22 cellular contexts compared by ENCODE assay signal in the genomic region with DNA sequence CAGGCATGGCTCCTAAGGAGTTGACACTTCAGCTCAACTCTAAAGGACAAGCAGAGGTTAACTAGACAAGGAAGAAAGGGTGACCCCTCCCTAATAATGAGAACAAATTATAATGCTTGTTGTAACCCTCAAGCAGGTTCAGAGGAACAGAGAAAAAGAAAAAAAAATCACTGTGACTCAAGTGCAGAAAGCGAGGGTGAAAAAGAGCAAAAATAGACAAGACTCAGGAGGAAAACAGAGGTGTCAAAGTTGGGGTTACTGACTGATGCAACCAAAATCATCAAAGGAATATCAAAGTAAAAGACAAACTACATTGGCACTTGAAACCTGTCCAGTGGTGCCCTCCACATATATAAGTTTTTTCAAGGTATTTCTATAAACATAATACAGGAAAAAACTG. TPM values are rescaled to one million over a fixed set of nuclear protein-coding genes. Genes with fewer than 3 reads are reported as not detected.
A peak's percentile ranks its signal among the peaks of the same experiment; 100 is the strongest.
DNase-seq lines count a peak whose midpoint lies in the region; ATAC-seq, FAIRE-seq and TF ChIP-seq lines count a peak whose summit lies in the region.
"Had no signal": no experiment of that assay in that cellular context is flagged by ENCODE, and none has a peak within 500 bp of the region (broad histone marks: within the 10 kb centered on the region; RNA-seq: fewer than 3 reads in every experiment).

No MANE protein-coding gene starts in this region.

- H3K27me3 Mint-ChIP-seq in activated T-cell treated with anti-CD3 and anti-CD28 coated beads, Interleukin-2, amount 50 U/mL, for 72 hours (ENCODE audit: low read depth): no peaks in the 10 kb centered on the region
- H3K27me3 Mint-ChIP-seq in stimulated activated naive CD8-positive, alpha-beta T cell treated with anti-CD3 and anti-CD28 coated beads, Interleukin-15, amount 100 ng/mL, for 72 hours: no peaks in the 10 kb centered on the region
- H3K27me3 Mint-ChIP-seq: activated naive CD4-positive, alpha-beta T cell treated with anti-CD3 and anti-CD28 coated beads, Interleukin-2, amount 10 ng/mL, durations not matched to agents 7 days and 5 days; CD4-positive, alpha-beta T cell; type B pancreatic cell had no signal

- peak overlapping the region; percentile 6 to 60 for H3K4me3 Mint-ChIP-seq in activated T-cell treated with anti-CD3 and anti-CD28 coated beads, Interleukin-2, amount 50 U/mL, for 72 hours
- H3K4me3 Mint-ChIP-seq in stimulated activated naive CD8-positive, alpha-beta T cell treated with anti-CD3 and anti-CD28 coated beads, Interleukin-15, amount 100 ng/mL, for 72 hours: peak overlapping the region in 1 of 2 donors; percentile 20
- H3K4me3 Mint-ChIP-seq: activated naive CD4-positive, alpha-beta T cell treated with anti-CD3 and anti-CD28 coated beads, Interleukin-2, amount 10 ng/mL, durations not matched to agents 7 days and 5 days; CD4-positive, alpha-beta T cell; endodermal cell; type B pancreatic cell had no signal

- 0% methylated on average over 1 of the region's 1 CpG for WGBS in GM12878 (ENCODE audit: insufficient coverage, insufficient replicate concordance, low lambda C conversion rate, missing lambda C conversion rate)

- H3K27me3 ChIP-seq in GM12878 (replicated peaks in 1 of 2; ENCODE audit: control insufficient read depth in 2 of 2, insufficient read depth in 2 of 2, low read length in 1 of 2): no peaks in the 10 kb centered on the region
- H3K27me3 ChIP-seq: cardiac muscle cell, sigmoid colon had no signal

- H3K4me1 ChIP-seq in GM12878 (ENCODE audit: control insufficient read depth, insufficient read depth, low read length): peaks cover 38% of the 10 kb centered on the region

- H3K4me3 ChIP-seq in GM12878: peak overlapping the region; percentile 59; the same call in 1 of the 2 replicates
- H3K4me3 ChIP-seq: cardiac muscle cell, sigmoid colon, SK-N-MC had no signal

- SMC1A ChIA-PET in GM12878 (lab: Charles Lee; ENCODE audit: uncharacterized antibody, unreplicated experiment): interaction anchor here (0.5 to 2.8 kb wide), 11 partner anchors 8 to 189 kb away, joined by 3 to 16 read pairs (median 5); a partner anchor contains a TSS

- TF ChIP-seq RAD21 in GM12878 (IDR thresholded peaks at IDR 0.05; ENCODE audit: insufficient read depth, low read depth, low read length): no peak

- TF ChIP-seq CTCF in GM12878 (IDR thresholded peaks at IDR 0.05 in 2 of 3, conservative IDR thresholded peaks at IDR 0.05 in 1 of 3; ENCODE audit: control insufficient read depth in 2 of 3, extremely low read depth in 1 of 3, insufficient read depth in 1 of 3, low read depth in 3 of 3, low read length in 3 of 3): no peak

- RAD21 ChIA-PET in GM12878 (lab: Charles Lee; ENCODE audit: unreplicated experiment): interaction anchor here (0.6 to 1.9 kb wide), 4 partner anchors 11 to 70 kb away, joined by 3 to 8 read pairs (median 5); a partner anchor contains a TSS

- no peak for TF ChIP-seq POLR2A in GM12878 (IDR thresholded peaks at IDR 0.05; ENCODE audit: low read depth, low read length)

- intact Hi-C loops in GM12878 (cut with micrococcal nuclease; ENCODE audit: unreplicated experiment): no loop called here

- peak overlapping the region; percentile 48 for H3K27ac Mint-ChIP-seq in activated T-cell treated with anti-CD3 and anti-CD28 coated beads, Interleukin-2, amount 50 U/mL, for 72 hours
- peak overlapping the region in 1 of 2 donors; percentile 31 for H3K27ac Mint-ChIP-seq in stimulated activated naive CD8-positive, alpha-beta T cell treated with anti-CD3 and anti-CD28 coated beads, Interleukin-15, amount 100 ng/mL, for 72 hours
- H3K27ac Mint-ChIP-seq: activated naive CD4-positive, alpha-beta T cell treated with anti-CD3 and anti-CD28 coated beads, Interleukin-2, amount 10 ng/mL, durations not matched to agents 7 days and 5 days; CD4-positive, alpha-beta T cell; endodermal cell; type B pancreatic cell had no signal

- peaks cover 16% of the 10 kb centered on the region for H3K9me3 ChIP-seq in GM12878 (replicated peaks; ENCODE audit: control insufficient read depth, insufficient read depth, low read length)

- H3K9ac ChIP-seq in GM12878 (ENCODE audit: control insufficient read depth, insufficient read depth, low read length): peak overlapping the region; percentile 64

- peaks cover 6 to 10% of the 10 kb centered on the region in 2 donors for H3K9me3 Mint-ChIP-seq in activated T-cell treated with anti-CD3 and anti-CD28 coated beads, Interleukin-2, amount 50 U/mL, for 72 hours
- peaks cover 21 to 22% of the 10 kb centered on the region in 2 donors for H3K9me3 Mint-ChIP-seq in stimulated activated naive CD8-positive, alpha-beta T cell treated with anti-CD3 and anti-CD28 coated beads, Interleukin-15, amount 100 ng/mL, for 72 hours
- H3K9me3 Mint-ChIP-seq: type B pancreatic cell had no signal

- H3K27ac ChIP-seq in GM12878 (ENCODE audit: control insufficient read depth, insufficient read depth): peak overlapping the region; percentile 94
- H3K27ac ChIP-seq: cardiac muscle cell, sigmoid colon, SK-N-MC had no signal

- no peaks in the 10 kb centered on the region for H4K20me1 ChIP-seq in GM12878 (ENCODE audit: control insufficient read depth, insufficient read depth)

- POLR2A ChIA-PET in GM12878 (lab: Charles Lee): interaction anchor here (0.7 to 2.2 kb wide), 3 partner anchors 11 to 17 kb away, joined by 4 to 8 read pairs (median 5); no protein-coding TSS in a partner anchor

- H3K36me3 Mint-ChIP-seq in activated T-cell treated with anti-CD3 and anti-CD28 coated beads, Interleukin-2, amount 50 U/mL, for 72 hours (ENCODE audit: insufficient read depth in 2 of 2): peaks cover 15 to 34% of the 10 kb centered on the region in 2 donors

- peaks cover 49% of the 10 kb centered on the region for H3K4me1 Mint-ChIP-seq in activated T-cell treated with anti-CD3 and anti-CD28 coated beads, Interleukin-2, amount 50 U/mL, for 72 hours (ENCODE audit: low read depth)
- H3K4me1 Mint-ChIP-seq in stimulated activated naive CD8-positive, alpha-beta T cell treated with anti-CD3 and anti-CD28 coated beads, Interleukin-15, amount 100 ng/mL, for 72 hours: peaks cover 63% of the 10 kb centered on the region

- ATAC-seq in activated T-cell treated with anti-CD3 and anti-CD28 coated beads, Interleukin-2, amount 50 U/mL, for 72 hours (replicated peaks in 1 of 2): peak in 1 of 2 donors; percentile 17
- ATAC-seq in HG02885 (IDR thresholded peaks at IDR 0.05; ENCODE audit: poor library complexity, unreplicated experiment): peak; percentile 41
- ATAC-seq in GM12878: peak; percentile 75
- ATAC-seq in stimulated activated naive CD8-positive, alpha-beta T cell treated with anti-CD3 and anti-CD28 coated beads, Interleukin-15, amount 100 ng/mL, for 72 hours: peak; percentile 71

- peak in 1 of 2 experiments; percentile 40; a peak in 1 of 4 replicates for TF ChIP-seq EP300 in GM12878 (IDR thresholded peaks at IDR 0.05; ENCODE audit: borderline replicate concordance in 1 of 2, control insufficient read depth in 1 of 2, low read depth in 2 of 2, low read length in 2 of 2)

- peaks cover 0 to 6% of the 10 kb centered on the region in 2 experiments; a peak in 1 of 4 replicates for H3K36me3 ChIP-seq in GM12878 (ENCODE audit: control insufficient read depth in 2 of 2, insufficient read depth in 2 of 2, low read length in 1 of 2)
- H3K36me3 ChIP-seq: cardiac muscle cell, sigmoid colon had no signal

- H3K79me2 ChIP-seq in GM12878 (ENCODE audit: control insufficient read depth, insufficient read depth, low read length): peaks cover 87% of the 10 kb centered on the region

- peak overlapping the region; percentile 83 for H3K4me2 ChIP-seq in GM12878 (ENCODE audit: control insufficient read depth, insufficient read depth)

- in situ Hi-C loops in GM12878 (cut with MboI): no loop called here

- CTCF ChIA-PET in GM12878 (lab: Yijun Ruan, JAX): interaction anchor here (0.7 to 1.7 kb wide), 5 partner anchors 19 to 69 kb away, joined by 3 to 7 read pairs (median 4); a partner anchor contains a TSS

- no peak for DNase-seq in activated T-cell treated with anti-CD3 and anti-CD28 coated beads, Interleukin-2, amount 50 U/mL, for 72 hours
- no peak for DNase-seq in activated T-cell treated with anti-CD3 and anti-CD28 coated beads, Interleukin-2, amount 50 U/mL, for 1 hour
- peak; percentile 70 for DNase-seq in GM12878 (ENCODE audit: low read depth, low spot score)
- no peak for DNase-seq in stimulated activated naive CD8-positive, alpha-beta T cell treated with anti-CD3 and anti-CD28 coated beads, Interleukin-15, amount 100 ng/mL, for 72 hours
- no peak for DNase-seq in cortex of kidney (lab: John Stamatoyannopoulos, UW)
- DNase-seq in DMS79 (lab: John Stamatoyannopoulos, UW): no peak
- DNase-seq in UCSD-AML1 (lab: John Stamatoyannopoulos, UW; ENCODE audit: unreplicated experiment): no peak
- DNase-seq: activated naive CD4-positive, alpha-beta T cell treated with anti-CD3 and anti-CD28 coated beads, Interleukin-2, amount 10 ng/mL, durations not matched to agents 7 days and 5 days; CD4-positive, alpha-beta T cell; EL; endodermal cell; hippocampal formation; NCI-H2029; NCI-H524; occipital lobe; sigmoid colon; stimulated activated CD4-positive, alpha-beta T cell treated with anti-CD3 and anti-CD28 coated beads, Interleukin-2, amount 100 ng/mL, for 48 hours; stimulated activated CD8-positive, alpha-beta memory T cell treated with anti-CD3 and anti-CD28 coated beads, Interleukin-4, amount 100 ng/mL, for 48 hours had no signal

- BruUV-seq in GM12878 (replicated peaks; lab: Mats Ljungman, UMichigan): no TSS peak

- H2AFZ ChIP-seq in GM12878 (ENCODE audit: control insufficient read depth, low read depth, low read length): no peak overlapping the region

- no peak for FAIRE-seq in GM12878 (lab: Jason Lieb, UNC)

TF ChIP-seq in GM12878, 131 proteins besides CTCF, POLR2A, EP300 and RAD21 (continues in another document):
- TF ChIP-seq TARDBP (IDR thresholded peaks at IDR 0.05; ENCODE audit: borderline replicate concordance): no peak

RNA-seq across cellular contexts. Expression of a gene that starts 28.4 kb away (rescaled TPM):
- 10 to 100 TPM; 43.2 to 55.2 TPM for total RNA-seq in activated T-cell treated with anti-CD3 and anti-CD28 coated beads, Interleukin-2, amount 50 U/mL, for 72 hours
- total RNA-seq in GM12878 (2013; cell fraction: nucleolus; rRNA removed): 68.9 and 73.9 TPM in 2 replicates
- 44.5 and 55.5 TPM in 2 replicates for total RNA-seq in GM12878 (2014; rRNA removed)
- 50.9 TPM in 2 replicates for total RNA-seq in GM12878 (2014; rRNA removed; fragmentation: Illumina TruSeq; extraction: Trizol)
- 48.4 and 50.7 TPM in 2 replicates for total RNA-seq in GM12878 (2021)
- 15.2 TPM for polyA plus RNA-seq in GM12878 (2011; ENCODE audit: low read depth)
- polyA plus RNA-seq in GM12878 (2011; rRNA removed): 61.5 and 64.7 TPM in 2 replicates
- 40.9 and 41.2 TPM in 2 replicates for polyA plus RNA-seq in GM12878 (2011; cell fraction: cytosol; rRNA removed)
- 34.3 and 43.8 TPM in 2 replicates for polyA plus RNA-seq in GM12878 (2011; cell fraction: nucleus; rRNA removed)
- 23.6 and 28.8 TPM in 2 replicates for polyA plus RNA-seq in GM12878 (2012)
- polyA plus RNA-seq in GM12878 (2014; fragmentation: Illumina TruSeq; extraction: Trizol): 46.9 and 64.0 TPM in 2 replicates
- 1 to 10 TPM; 4.3 to 7.7 TPM for polyA plus RNA-seq in GM12878 (2014; fragmentation: Nextera tagmentation; extraction: Ambion mirVana)
- polyA plus RNA-seq in GM12878 (2014; rRNA removed): 30.7 and 35.4 TPM in 2 replicates
- 10 to 100 TPM; 27.8 to 28.2 TPM for polyA plus RNA-seq in GM12878 (2016; fragmentation: Nextera tagmentation; extraction: Ambion mirVana)
- polyA minus RNA-seq in GM12878 (2011; rRNA and poly(A)+ RNA removed): 111 and 144 TPM in 2 replicates
- polyA minus RNA-seq in GM12878 (2011; cell fraction: cytosol; rRNA and poly(A)+ RNA removed): 39.8 and 43.9 TPM in 2 replicates
- polyA minus RNA-seq in GM12878 (2011; cell fraction: nucleus; rRNA and poly(A)+ RNA removed): 24.8 and 39.9 TPM in 2 replicates
